ENCODE assay signal across 8 cellular contexts in the genomic region with DNA sequence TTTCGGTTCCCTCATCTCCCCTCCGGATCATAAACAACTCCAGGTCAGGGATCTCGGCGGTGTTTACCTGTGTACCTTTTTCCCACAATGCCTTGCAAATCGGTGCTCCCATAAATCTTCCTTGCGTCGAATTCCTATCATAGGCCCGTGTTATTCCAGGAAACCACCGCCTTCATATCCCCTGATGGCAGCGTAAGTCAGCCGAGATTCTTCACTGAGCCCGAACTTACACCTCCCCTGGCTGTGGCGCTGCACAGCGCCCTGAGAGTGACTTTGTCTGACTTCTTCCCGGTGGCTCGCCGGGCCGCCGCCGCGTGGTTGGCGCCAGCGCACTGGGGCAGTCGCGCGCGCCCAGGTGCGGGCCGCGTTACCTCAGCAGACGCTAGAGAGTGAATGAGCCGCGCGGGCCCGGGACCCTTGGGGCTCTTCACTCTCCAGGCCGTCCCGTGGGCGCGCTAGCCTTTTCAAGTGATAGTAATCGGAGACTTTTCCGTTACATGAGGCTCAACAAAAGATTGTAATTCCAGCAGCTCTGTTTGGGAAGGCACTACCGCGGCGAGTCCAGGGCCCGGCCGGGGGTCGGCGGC.
DNase-seq lines count a peak whose midpoint lies in the region; ATAC-seq and TF ChIP-seq lines count a peak whose summit lies in the region.

No MANE protein-coding gene starts in this region.

- peaks cover 69% of the 10 kb centered on the region for H3K4me1 Mint-ChIP-seq in brain

- H3K9me3 Mint-ChIP-seq in brain: no peaks in the 10 kb centered on the region

- peak overlapping the region; percentile 70 for H3K4me3 ChIP-seq in MG63

- no peaks in the 10 kb centered on the region for H3K27me3 ChIP-seq in MG63

- DNase-seq in GDM1 (lab: John Stamatoyannopoulos, UW) (peak; percentile 44), MG63 (peak; percentile 50), T-helper 9 cell (peak; percentile 62), iris pigment epithelial cell (ENCODE audit: low read depth) (peak; percentile 46), T1000 (lab: John Stamatoyannopoulos, UW) (no peak)
- peak; percentile 45 to 56 for DNase-seq in stimulated activated CD4-positive, alpha-beta T cell treated with anti-CD3 and anti-CD28 coated beads, Interleukin-1b, Interleukin-23, amount 100 ng/mL, for 1 hour (ENCODE audit: low read depth in 2 of 2)

- TF ChIP-seq CTCF in brain (conservative IDR thresholded peaks at IDR 0.05): peak in 1 of 2 experiments; percentile 15

- peaks cover 6% of the 10 kb centered on the region for H3K36me3 Mint-ChIP-seq in brain

- peak overlapping the region; percentile 55 to 82 (median 79) for H3K4me3 Mint-ChIP-seq in brain

- no peaks in the 10 kb centered on the region for H3K9me3 ChIP-seq in MG63

- peak overlapping the region in 4 of 5 experiments; percentile 49 to 82 (median 65) for H3K27ac Mint-ChIP-seq in brain

- H3K27me3 Mint-ChIP-seq in brain: peaks cover 36% of the 10 kb centered on the region

- peaks cover 11% of the 10 kb centered on the region; the same call in 1 of the 2 replicates for H3K36me3 ChIP-seq in MG63

- peak; percentile 51 for ATAC-seq in GM21825 (IDR thresholded peaks at IDR 0.05; ENCODE audit: unreplicated experiment)
